In genomic region chr22:22003233-22003632, GRCh38 we compare ENCODE assay signal across 37 cellular contexts.
"Had no signal": no experiment of that assay in that cellular context is flagged by ENCODE, and none has a peak within 500 bp of the region (broad histone marks: within the 10 kb centered on the region; RNA-seq: fewer than 3 reads in every experiment).

No MANE protein-coding gene starts in this region.

- H3K36me3 ChIP-seq: adrenal gland, brain microvascular endothelial cell, breast epithelium had no signal

- H3K27ac Mint-ChIP-seq: activated B cell treated with CpG ODN at 0.5 μM for 24 hours; activated CD4-positive, alpha-beta memory T cell treated with anti-CD3 and anti-CD28 coated beads for 36 hours; activated CD4-positive, alpha-beta T cell treated with anti-CD3 and anti-CD28 coated beads, Interleukin-2, amount 10 ng/mL, durations not matched to agents 24 days and 14 days; activated CD8-positive, alpha-beta T cell treated with anti-CD3 and anti-CD28 coated beads for 36 hours; activated naive CD4-positive, alpha-beta T cell treated with anti-CD3 and anti-CD28 coated beads for 36 hours; activated naive CD4-positive, alpha-beta T cell treated with anti-CD3 and anti-CD28 coated beads, Interleukin-2, amount 50 U/mL, for 72 hours; activated naive CD8-positive, alpha-beta T cell treated with anti-CD3 and anti-CD28 coated beads for 36 hours; activated T-cell treated with anti-CD3 and anti-CD28 coated beads, Interleukin-2, amount 50 U/mL, for 72 hours; activated T-helper 1 cell treated with anti-CD3 and anti-CD28 coated beads, Interleukin-12 subunit alpha, Interleukin-12 subunit beta, Interleukin-2, Interleukin-4 antibody, amounts not matched to agents 30 ng/mL and 10 ng/mL and 1 ng/mL, durations not matched to agents 14 hours and 24 hours and 36 hours; activated T-helper 17 cell treated with anti-CD3 and anti-CD28 coated beads, Interleukin-2, amount 50 U/mL, for 72 hours; T-helper 1 cell treated with Interleukin-12 subunit alpha and Interleukin-12 subunit beta and Interleukin-4 antibody, amounts not matched to agents 30 μg/mL and 1 μg/mL, for 36 hours; T-helper 2 cell treated with Interferon-gamma antibody and Interleukin-4, amounts not matched to agents 5 μg/mL and 100 μg/mL, for 36 hours had no signal

- H3K4me3 ChIP-seq: adrenal gland, body of pancreas, breast epithelium had no signal

- H3K9me3 Mint-ChIP-seq: activated B cell treated with CpG ODN at 0.5 μM for 24 hours; activated CD4-positive, alpha-beta memory T cell treated with anti-CD3 and anti-CD28 coated beads for 36 hours; activated CD4-positive, alpha-beta T cell treated with anti-CD3 and anti-CD28 coated beads, Interleukin-2, amount 10 ng/mL, durations not matched to agents 24 days and 14 days; activated CD8-positive, alpha-beta T cell treated with anti-CD3 and anti-CD28 coated beads for 36 hours; activated naive CD4-positive, alpha-beta T cell treated with anti-CD3 and anti-CD28 coated beads for 36 hours; activated naive CD4-positive, alpha-beta T cell treated with anti-CD3 and anti-CD28 coated beads, Interleukin-2, amount 50 U/mL, for 72 hours; activated naive CD8-positive, alpha-beta T cell treated with anti-CD3 and anti-CD28 coated beads for 36 hours; activated T-cell treated with anti-CD3 and anti-CD28 coated beads, Interleukin-2, amount 50 U/mL, for 4 hours; activated T-cell treated with anti-CD3 and anti-CD28 coated beads, Interleukin-2, amount 50 U/mL, for 72 hours; activated T-helper 1 cell treated with anti-CD3 and anti-CD28 coated beads, Interleukin-12 subunit alpha, Interleukin-12 subunit beta, Interleukin-2, Interleukin-4 antibody, amounts not matched to agents 30 ng/mL and 10 ng/mL and 1 ng/mL, durations not matched to agents 14 hours and 24 hours and 36 hours; activated T-helper 17 cell treated with anti-CD3 and anti-CD28 coated beads, Interleukin-2, amount 50 U/mL, for 72 hours; T-helper 1 cell treated with Interleukin-12 subunit alpha and Interleukin-12 subunit beta and Interleukin-4 antibody, amounts not matched to agents 30 μg/mL and 1 μg/mL, for 36 hours; T-helper 2 cell treated with Interferon-gamma antibody and Interleukin-4, amounts not matched to agents 5 μg/mL and 100 μg/mL, for 36 hours had no signal

- H3K4me1 ChIP-seq: adrenal gland, body of pancreas, breast epithelium had no signal

- FAIRE-seq: astrocyte, TTC549 had no signal

- ATAC-seq: activated CD8-positive, alpha-beta T cell treated with anti-CD3 and anti-CD28 coated beads for 36 hours; activated naive CD4-positive, alpha-beta T cell treated with anti-CD3 and anti-CD28 coated beads, Interleukin-2, amount 50 U/mL, for 72 hours; activated T-cell treated with anti-CD3 and anti-CD28 coated beads, Interleukin-2, amount 50 U/mL, for 4 hours; activated T-cell treated with anti-CD3 and anti-CD28 coated beads, Interleukin-2, amount 50 U/mL, for 72 hours; activated T-helper 17 cell treated with anti-CD3 and anti-CD28 coated beads, Interleukin-2, amount 50 U/mL, for 72 hours; body of pancreas had no signal

- H3K27ac ChIP-seq: adrenal gland, body of pancreas, brain microvascular endothelial cell, breast epithelium, VCaP had no signal

- H3K4me1 Mint-ChIP-seq: activated B cell treated with CpG ODN at 0.5 μM for 24 hours; activated CD4-positive, alpha-beta T cell treated with anti-CD3 and anti-CD28 coated beads, Interleukin-2, amount 10 ng/mL, durations not matched to agents 24 days and 14 days; activated T-helper 17 cell treated with anti-CD3 and anti-CD28 coated beads, Interleukin-2, amount 50 U/mL, for 72 hours had no signal

- H3K9me3 ChIP-seq: adrenal gland, body of pancreas, breast epithelium had no signal

- H3K4me3 Mint-ChIP-seq: activated B cell treated with CpG ODN at 0.5 μM for 24 hours; activated CD4-positive, alpha-beta memory T cell treated with anti-CD3 and anti-CD28 coated beads for 36 hours; activated CD4-positive, alpha-beta T cell treated with anti-CD3 and anti-CD28 coated beads, Interleukin-2, amount 10 ng/mL, durations not matched to agents 24 days and 14 days; activated CD8-positive, alpha-beta T cell treated with anti-CD3 and anti-CD28 coated beads for 36 hours; activated naive CD4-positive, alpha-beta T cell treated with anti-CD3 and anti-CD28 coated beads for 36 hours; activated naive CD8-positive, alpha-beta T cell treated with anti-CD3 and anti-CD28 coated beads for 36 hours; activated T-cell treated with anti-CD3 and anti-CD28 coated beads, Interleukin-2, amount 50 U/mL, for 4 hours; activated T-cell treated with anti-CD3 and anti-CD28 coated beads, Interleukin-2, amount 50 U/mL, for 72 hours; activated T-helper 1 cell treated with anti-CD3 and anti-CD28 coated beads, Interleukin-12 subunit alpha, Interleukin-12 subunit beta, Interleukin-2, Interleukin-4 antibody, amounts not matched to agents 30 ng/mL and 10 ng/mL and 1 ng/mL, durations not matched to agents 14 hours and 24 hours and 36 hours; activated T-helper 17 cell treated with anti-CD3 and anti-CD28 coated beads, Interleukin-2, amount 50 U/mL, for 72 hours; T-helper 1 cell treated with Interleukin-12 subunit alpha and Interleukin-12 subunit beta and Interleukin-4 antibody, amounts not matched to agents 30 μg/mL and 1 μg/mL, for 36 hours; T-helper 2 cell treated with Interferon-gamma antibody and Interleukin-4, amounts not matched to agents 5 μg/mL and 100 μg/mL, for 36 hours had no signal

- H3K27me3 Mint-ChIP-seq: activated B cell treated with CpG ODN at 0.5 μM for 24 hours had no signal

- DNase-seq: activated B cell treated with CpG ODN at 0.5 μM for 24 hours; activated CD4-positive, alpha-beta memory T cell treated with anti-CD3 and anti-CD28 coated beads for 36 hours; activated CD4-positive, alpha-beta T cell treated with anti-CD3 and anti-CD28 coated beads for 4 hours; activated CD4-positive, alpha-beta T cell treated with anti-CD3 and anti-CD28 coated beads, Interleukin-2, amount 10 ng/mL, durations not matched to agents 24 days and 14 days; activated CD4-positive, alpha-beta T cell treated with anti-CD3 and anti-CD28 coated beads, Interleukin-2, amount 50 U/mL, for 1 hour; activated CD4-positive, alpha-beta T cell treated with anti-CD3 and anti-CD28 coated beads, Interleukin-2, amount 50 U/mL, for 4 hours; activated CD4-positive, CD25-positive, alpha-beta regulatory T cell treated with anti-CD3 and anti-CD28 coated beads, Interleukin-2, amount 50 U/mL, for 72 hours; activated CD8-positive, alpha-beta memory T cell treated with anti-CD3 and anti-CD28 coated beads, Interleukin-2, amount 50 U/mL, for 4 hours; activated CD8-positive, alpha-beta T cell treated with anti-CD3 and anti-CD28 coated beads for 36 hours; activated effector memory CD4-positive, alpha-beta T cell treated with anti-CD3 and anti-CD28 coated beads, Interleukin-2, amount 50 U/mL, for 16 hours; activated gamma-delta T cell treated with Interleukin-2 at 50 U/mL for 16 hours; activated naive CD4-positive, alpha-beta T cell; activated naive CD4-positive, alpha-beta T cell treated with anti-CD3 and anti-CD28 coated beads for 36 hours; activated naive CD4-positive, alpha-beta T cell treated with anti-CD3 and anti-CD28 coated beads, Interleukin-2, amount 50 U/mL, for 16 hours; activated naive CD8-positive, alpha-beta T cell treated with anti-CD3 and anti-CD28 coated beads for 36 hours; activated T-cell treated with anti-CD3 and anti-CD28 coated beads for 4 hours; activated T-cell treated with anti-CD3 and anti-CD28 coated beads, Interleukin-2, amount 50 U/mL, for 1 hour; activated T-cell treated with anti-CD3 and anti-CD28 coated beads, Interleukin-2, amount 50 U/mL, for 4 hours; activated T-cell treated with anti-CD3 and anti-CD28 coated beads, Interleukin-2, amount 50 U/mL, for 72 hours; adrenal gland; amniotic stem cell; aorta; body of pancreas; brain microvascular endothelial cell; central memory CD4-positive, alpha-beta T cell; T-helper 1 cell; T-helper 2 cell; T-helper 9 cell had no signal

- H3K27me3 ChIP-seq: adrenal gland, body of pancreas, breast epithelium had no signal
